8 cellular contexts compared by ENCODE assay signal in the genomic region with DNA sequence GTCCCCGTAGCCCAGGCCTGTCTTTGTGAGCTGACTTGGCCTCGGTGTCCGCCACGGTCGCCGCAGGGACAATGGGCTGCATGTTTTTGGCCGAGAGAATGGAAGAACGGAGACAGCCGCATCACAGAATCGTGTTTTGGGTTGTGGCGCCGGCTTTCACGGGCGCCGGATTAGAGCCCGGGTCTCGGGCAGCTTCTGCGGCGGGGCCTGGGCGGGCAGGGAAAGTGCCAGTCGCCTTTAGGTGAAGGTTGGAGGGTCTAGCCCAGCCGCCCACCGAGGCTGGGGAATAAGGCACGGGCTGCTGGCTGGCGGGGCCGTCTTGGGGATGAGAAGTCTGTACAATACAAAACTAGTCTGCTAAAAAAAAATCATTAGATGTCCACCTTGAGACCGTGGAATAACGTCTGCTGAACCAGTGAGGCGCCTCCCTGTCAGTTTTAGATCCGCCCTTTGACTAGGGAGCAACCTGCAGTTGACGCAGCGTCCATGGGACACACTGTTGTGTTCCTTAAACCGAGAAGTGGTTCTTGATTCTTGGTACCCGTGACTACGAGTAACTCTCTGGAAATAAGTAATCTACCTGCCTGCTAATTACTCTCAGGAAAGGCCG. TPM values are rescaled to one million over a fixed set of nuclear protein-coding genes. Genes with fewer than 3 reads are reported as not detected.
A peak's percentile ranks its signal among the peaks of the same experiment; 100 is the strongest.
DNase-seq lines count a peak whose midpoint lies in the region; ATAC-seq, FAIRE-seq and TF ChIP-seq lines count a peak whose summit lies in the region.

No MANE protein-coding gene starts in this region.

- H3K27ac ChIP-seq in body of pancreas: peak overlapping the region; percentile 87 to 99 (median 99)
- H3K27ac ChIP-seq in small intestine (ENCODE audit: low read depth in 1 of 2, low read length in 1 of 2): peak overlapping the region; percentile 87 to 99

- H3K9me3 ChIP-seq in body of pancreas (no peaks in the 10 kb centered on the region), small intestine (ENCODE audit: control insufficient read depth, low read depth) (no peaks in the 10 kb centered on the region)

- peak in 1 of 3 donors; percentile 16 for TF ChIP-seq POLR2A in body of pancreas (IDR thresholded peaks at IDR 0.05)

- no peaks in the 10 kb centered on the region for H3K27me3 ChIP-seq in body of pancreas
- H3K27me3 ChIP-seq in small intestine (ENCODE audit: control insufficient read depth in 2 of 2, insufficient read depth in 2 of 2, low read length in 2 of 2): no peaks in the 10 kb centered on the region

- no peaks in the 10 kb centered on the region for H3K36me3 ChIP-seq in body of pancreas (replicated peaks in 1 of 2; ENCODE audit: insufficient read depth in 1 of 2, low read depth in 2 of 2)
- peaks cover 0 to 4% of the 10 kb centered on the region in 2 donors for H3K36me3 ChIP-seq in small intestine (ENCODE audit: control insufficient read depth in 2 of 2, insufficient read depth in 2 of 2, low read length in 2 of 2)

- H3K4me1 ChIP-seq in body of pancreas (peaks cover 60% of the 10 kb centered on the region), small intestine (ENCODE audit: control insufficient read depth in 2 of 2, insufficient read depth in 1 of 2, low read depth in 1 of 2, low read length in 1 of 2) (peaks cover 0 to 3% of the 10 kb centered on the region in 2 donors)

- 1% methylated on average over 34 to 36 of the region's 36 CpGs for WGBS in body of pancreas, 2 donors
- WGBS in small intestine, 3 donors: 0% methylated on average over 32 to 36 of the region's 36 CpGs

- intact Hi-C loops in body of pancreas (cut with DNase I): no loop called here

- no peak for FAIRE-seq in small intestine (lab: Jason Lieb, UNC)

- ATAC-seq in body of pancreas: peak; percentile 45

- H3K4me3 ChIP-seq in body of pancreas: peak overlapping the region; percentile 52 to 97
- H3K4me3 ChIP-seq in small intestine (ENCODE audit: low read depth in 1 of 2, low read length in 2 of 2): peak overlapping the region; percentile 76 to 93

- DNase-seq in ELR (ENCODE audit: low read depth) (peak; percentile 61), H4 (ENCODE audit: low spot score) (peak; percentile 32), LoVo (ENCODE audit: low spot score) (peak; percentile 75), T-helper 1 cell (peak; percentile 26 to 68 (median 32)), body of pancreas (peak; percentile 65 to 75 (median 69)), iPS-NIHi7 (ENCODE audit: extremely low spot score) (peak; percentile 50), small intestine (peak; percentile 76), dedifferentiated amniotic fluid mesenchymal stem cell (ENCODE audit: extremely low spot score) (no peak)

- no peak for TF ChIP-seq CTCF in body of pancreas (IDR thresholded peaks at IDR 0.05)

RNA-seq across cellular contexts. Expression of gene DNAJB9, which starts 0.6 kb away (rescaled TPM):
- 17.4 and 20.9 TPM in 2 replicates for total RNA-seq in H4 (2014; rRNA removed; shearing (Covaris generic))
- 10 to 100 TPM; 26.0 to 55.8 TPM for total RNA-seq in body of pancreas
- 10 to 100 TPM in 2 of 3 donors, 1 to 10 TPM in 1; 3.4 to 13.2 (median 11.2) TPM for polyA plus RNA-seq in small intestine

RNA-seq across cellular contexts. Expression of gene THAP5, which starts 0.7 kb away (rescaled TPM):
- 21.1 and 27.1 TPM in 2 replicates for total RNA-seq in H4 (2014; rRNA removed; shearing (Covaris generic))
- total RNA-seq in body of pancreas: 10 to 100 TPM; 12.7 to 17.1 TPM
- 10 to 100 TPM in 2 of 3 donors, 1 to 10 TPM in 1; 8.4 to 10.3 (median 10.1) TPM for polyA plus RNA-seq in small intestine

RNA-seq across cellular contexts. Expression of gene PNPLA8, which starts 44.3 kb away (rescaled TPM):
- total RNA-seq in H4 (2014; rRNA removed; shearing (Covaris generic)): 20.7 and 22.5 TPM in 2 replicates
- total RNA-seq in body of pancreas: 10 to 100 TPM; 15.0 to 16.8 TPM
- 10 to 100 TPM in 1 of 3 donors, 1 to 10 TPM in 2; 8.3 to 12.2 (median 8.6) TPM for polyA plus RNA-seq in small intestine
